ENCODE assay signal across 1 cellular context in genomic region chr4:68349361-68350360, GRCh38.
A peak's percentile ranks its signal among the peaks of the same experiment; 100 is the strongest.
TF ChIP-seq lines count a peak whose summit lies in the region.

Gene YTHDC1, minus strand, starts transcription at chr4:68350090. Its CDS starts 337 bp downstream, at chr4:68349753.

TF ChIP-seq in liver, 16 proteins besides CTCF, POLR2A, EP300 and RAD21 (continued from another document):
- TF ChIP-seq ZBTB33 (IDR thresholded peaks at IDR 0.05) (peak; percentile 61), GABPA (IDR thresholded peaks at IDR 0.05 in 1 of 2, conservative IDR thresholded peaks at IDR 0.05 in 1 of 2) (peak in 1 of 2 donors; percentile 81), HNF4A (conservative IDR thresholded peaks at IDR 0.05) (peak; percentile 30 to 36), JUND (IDR thresholded peaks at IDR 0.05) (peak; percentile 65 to 69), MAX (IDR thresholded peaks at IDR 0.05) (peak; percentile 50)
